ENCODE assay signal across 22 cellular contexts in genomic region chrX:147468600-147468999, GRCh38.
"Had no signal": no experiment of that assay in that cellular context is flagged by ENCODE, and none has a peak within 500 bp of the region (broad histone marks: within the 10 kb centered on the region; RNA-seq: fewer than 3 reads in every experiment).

No MANE protein-coding gene starts in this region.

- H3K9me3 Mint-ChIP-seq: dendritic cell treated with granulocyte-macrophage colony-stimulating factor and Interleukin-4, amounts not matched to agents 40 ng/mL and 50 ng/mL, for 4 days had no signal

- H3K27ac Mint-ChIP-seq: dendritic cell treated with granulocyte-macrophage colony-stimulating factor and Interleukin-4, amounts not matched to agents 40 ng/mL and 50 ng/mL, for 4 days; mesothelial cell of epicardium; naive B cell had no signal

- DNase-seq: colonic mucosa; cortex of kidney; effector memory CD4-positive, alpha-beta T cell; foreskin keratinocyte; gastrocnemius medialis; glutamatergic neuron; head of caudate nucleus; heart right ventricle; hippocampal formation; left cardiac atrium; left lung; left ventricle myocardium superior; lower lobe of right lung; mesenchymal stem cell; mucosa of descending colon; naive B cell had no signal

- H3K27me3 ChIP-seq: colonic mucosa, esophagus muscularis mucosa, foreskin keratinocyte, gastrocnemius medialis, heart right ventricle, left lung had no signal

- H3K36me3 Mint-ChIP-seq: mesothelial cell of epicardium, naive B cell had no signal

- H3K27ac ChIP-seq: colonic mucosa, esophagus muscularis mucosa, foreskin keratinocyte, gastrocnemius medialis, heart right ventricle, left lung, lower lobe of right lung had no signal

- ATAC-seq: foreskin keratinocyte, gastrocnemius medialis, heart right ventricle, left cardiac atrium, left lung, left ventricle myocardium superior, lower lobe of right lung, mucosa of descending colon had no signal

- H3K4me3 Mint-ChIP-seq: dendritic cell treated with granulocyte-macrophage colony-stimulating factor and Interleukin-4, amounts not matched to agents 40 ng/mL and 50 ng/mL, for 4 days; mesothelial cell of epicardium; naive B cell had no signal

- H3K36me3 ChIP-seq: colonic mucosa, esophagus muscularis mucosa, gastrocnemius medialis, heart right ventricle, left lung, lower lobe of right lung had no signal

- H3K4me1 ChIP-seq: colonic mucosa, esophagus muscularis mucosa, foreskin keratinocyte, gastrocnemius medialis, heart right ventricle, left lung, lower lobe of right lung had no signal

- H3K4me1 Mint-ChIP-seq: mesothelial cell of epicardium, naive B cell had no signal

- FAIRE-seq: endothelial cell of umbilical vein, islet of Langerhans, keratinocyte had no signal

- H3K4me3 ChIP-seq: colonic mucosa, esophagus muscularis mucosa, gastrocnemius medialis, heart right ventricle, left lung, lower lobe of right lung, mucosa of descending colon had no signal

- H3K9me3 ChIP-seq: colonic mucosa, esophagus muscularis mucosa, gastrocnemius medialis, heart right ventricle, left lung, lower lobe of right lung, mucosa of descending colon had no signal

- H3K27me3 Mint-ChIP-seq: dendritic cell treated with granulocyte-macrophage colony-stimulating factor and Interleukin-4, amounts not matched to agents 40 ng/mL and 50 ng/mL, for 4 days; naive B cell had no signal
